Comparison of ENCODE assay signal across 8 cellular contexts in genomic region chr12:71636704-71637115, GRCh38. TPM values are rescaled to one million over a fixed set of nuclear protein-coding genes. Genes with fewer than 3 reads are reported as not detected.
A peak's percentile ranks its signal among the peaks of the same experiment; 100 is the strongest.
DNase-seq lines count a peak whose midpoint lies in the region; FAIRE-seq and TF ChIP-seq lines count a peak whose summit lies in the region.

No MANE protein-coding gene starts in this region.

- TF ChIP-seq RAD21 in neural cell (conservative IDR thresholded peaks at IDR 0.05), result peak; percentile 80

- H4K20me1 ChIP-seq in neural cell (ENCODE audit: insufficient read depth), result no peaks in the 10 kb centered on the region

- H3K4me2 ChIP-seq in neural cell (ENCODE audit: low read length), result no peak overlapping the region

- in situ Hi-C loops in G401 (cut with HindIII; ENCODE audit: low sequenced_read_pairs), result no loop called here

- DNase-seq in G401 (ENCODE audit: low spot score) (peak; percentile 70), H54 (ENCODE audit: insufficient read length, low spot score) (peak; percentile 7), NCI-H146 (lab: John Stamatoyannopoulos, UW) (peak; percentile 61), SKM-1 treated with dmso at 0.1 percent for 144 hours (lab: John Stamatoyannopoulos, UW; ENCODE audit: unreplicated experiment) (peak; percentile 11), epithelial cell of proximal tubule (ENCODE audit: low read depth) (peak; percentile 36), cortex of kidney (lab: John Stamatoyannopoulos, UW) (no peak)
- no peak for DNase-seq in activated effector memory CD4-positive, alpha-beta T cell treated with anti-CD3 and anti-CD28 coated beads, Interleukin-2, amount 50 U/mL, for 16 hours

- no peaks in the 10 kb centered on the region for H3K27me3 ChIP-seq in neural cell (ENCODE audit: insufficient read depth, low read depth, low read length)

- TF ChIP-seq POLR2A in H54 (IDR thresholded peaks at IDR 0.05; ENCODE audit: low read depth, low read length), result no peak

- H3K9me2 ChIP-seq in neural cell (ENCODE audit: insufficient read depth, low read length), result no peaks in the 10 kb centered on the region

- no peak overlapping the region for H3K9ac ChIP-seq in neural cell (ENCODE audit: low read length)

- no peak overlapping the region for H3K27ac ChIP-seq in neural cell (ENCODE audit: low read length)

- H3K9me3 ChIP-seq in neural cell (ENCODE audit: low read length), result no peaks in the 10 kb centered on the region

- peak; percentile 72 for FAIRE-seq in H54 (lab: Jason Lieb, UNC)

- no peak for TF ChIP-seq EP300 in neural cell (conservative IDR thresholded peaks at IDR 0.05; ENCODE audit: poor library complexity, severe bottlenecking)

- H3F3A ChIP-seq in neural cell (ENCODE audit: insufficient read depth, low read length, poor library complexity, severe bottlenecking), result no peaks in the 10 kb centered on the region

- H3K79me2 ChIP-seq in neural cell (replicated peaks; ENCODE audit: insufficient read depth, low read length), result no peaks in the 10 kb centered on the region

- no peak overlapping the region for H2AFZ ChIP-seq in neural cell (ENCODE audit: low read depth, low read length)

- H3K36me3 ChIP-seq in neural cell (ENCODE audit: insufficient read depth, low read length), result peaks cover 14% of the 10 kb centered on the region

- TF ChIP-seq CTCF in epithelial cell of proximal tubule (conservative IDR thresholded peaks at IDR 0.05; ENCODE audit: low read depth, low read length) (peak; percentile 83), neural cell (IDR thresholded peaks at IDR 0.05; ENCODE audit: poor library complexity, severe bottlenecking) (peak; percentile 78)

- no peak overlapping the region for H3K4me3 ChIP-seq in epithelial cell of proximal tubule (ENCODE audit: low read depth, low read length)
- no peak overlapping the region for H3K4me3 ChIP-seq in neural cell (ENCODE audit: low read length)

TF ChIP-seq in neural cell, 6 proteins besides CTCF, POLR2A, EP300 and RAD21:
- no peak for TF ChIP-seq POLR2AphosphoS5 (IDR thresholded peaks at IDR 0.05)
- TF ChIP-seq SMC3 (conservative IDR thresholded peaks at IDR 0.05; ENCODE audit: poor library complexity), result peak; percentile 76

RNA-seq across cellular contexts. Expression of gene ZFC3H1, which starts 26.9 kb away (rescaled TPM):
- total RNA-seq in G401 (2014; rRNA removed; shearing (Covaris generic)), result 9.7 and 11.8 TPM in 2 replicates
- total RNA-seq in epithelial cell of proximal tubule, result 11.1 and 42.0 TPM in 2 replicates
- 45.5 and 70.2 TPM in 2 replicates for polyA plus RNA-seq in neural cell
- 61.8 and 77.2 TPM in 2 replicates for polyA minus RNA-seq in neural cell

RNA-seq across cellular contexts. Expression of gene THAP2, which starts 27.4 kb away (rescaled TPM):
- 6.0 and 10.0 TPM in 2 replicates for total RNA-seq in G401 (2014; rRNA removed; shearing (Covaris generic))
- total RNA-seq in epithelial cell of proximal tubule, result 1.4 and 3.9 TPM in 2 replicates
- 15.5 and 15.8 TPM in 2 replicates for polyA plus RNA-seq in neural cell
- 34.3 and 35.8 TPM in 2 replicates for polyA minus RNA-seq in neural cell

RNA-seq across cellular contexts. Expression of gene TMEM19, which starts 49.2 kb away (rescaled TPM):
- total RNA-seq in G401 (2014; rRNA removed; shearing (Covaris generic)), result 21.0 and 34.6 TPM in 2 replicates
- total RNA-seq in epithelial cell of proximal tubule, result 18.1 and 27.8 TPM in 2 replicates
- polyA plus RNA-seq in neural cell, result 18.4 and 24.2 TPM in 2 replicates
- polyA minus RNA-seq in neural cell, result 46.9 and 48.9 TPM in 2 replicates

Comparison
In these comparisons a context has a peak if more than half of its experiments do, and no peak if none do; other contexts are left out.
1. DNase-seq: peak in G401 (single experiment), H54 (single experiment), NCI-H146 (single experiment), SKM-1 treated with dmso at 0.1 percent for 144 hours (single experiment) and epithelial cell of proximal tubule (single experiment); none in cortex of kidney (single experiment) and activated effector memory CD4-positive, alpha-beta T cell treated with anti-CD3 and anti-CD28 coated beads, Interleukin-2, amount 50 U/mL, for 16 hours (single experiment).